Comparison of ENCODE assay signal across 1 cellular context in the genomic region with DNA sequence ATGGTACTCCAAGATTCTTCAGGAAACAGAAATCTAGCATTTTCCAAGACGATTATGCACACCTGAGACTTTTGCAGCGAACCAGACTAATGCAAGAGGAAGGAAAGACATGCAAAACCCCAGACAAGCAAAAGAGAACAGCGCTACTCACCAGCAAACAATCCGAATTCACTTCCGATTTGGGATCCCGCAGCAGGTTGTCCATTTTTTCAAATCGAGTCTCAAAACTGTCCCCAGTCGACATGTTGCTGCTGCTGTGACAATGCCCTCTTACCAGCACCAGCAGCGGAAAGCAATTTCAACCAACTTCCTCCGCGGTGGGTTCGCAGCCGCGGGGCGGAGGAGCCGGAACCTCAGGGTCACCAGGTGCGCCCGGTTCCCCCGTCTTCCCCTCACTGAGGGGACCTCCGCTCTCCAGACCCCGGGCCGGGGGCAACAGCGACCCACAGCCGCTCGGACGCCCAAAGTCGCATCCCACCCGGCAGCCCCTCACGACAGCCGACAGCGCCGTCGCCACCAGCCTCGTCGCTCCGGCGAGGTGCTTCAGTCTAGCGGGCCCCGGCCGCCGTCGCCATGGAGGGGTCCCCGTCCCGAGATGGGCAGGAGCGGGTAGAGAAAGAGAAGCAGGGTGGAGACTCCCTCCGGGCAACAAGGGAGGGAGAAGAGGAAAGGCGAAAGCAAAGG.
TF ChIP-seq lines count a peak whose summit lies in the region.

No MANE protein-coding gene starts in this region.

TF ChIP-seq in IMR-90, 13 proteins besides CTCF, POLR2A, EP300 and RAD21 (continued from another document):
- TF ChIP-seq, protein P1, sequence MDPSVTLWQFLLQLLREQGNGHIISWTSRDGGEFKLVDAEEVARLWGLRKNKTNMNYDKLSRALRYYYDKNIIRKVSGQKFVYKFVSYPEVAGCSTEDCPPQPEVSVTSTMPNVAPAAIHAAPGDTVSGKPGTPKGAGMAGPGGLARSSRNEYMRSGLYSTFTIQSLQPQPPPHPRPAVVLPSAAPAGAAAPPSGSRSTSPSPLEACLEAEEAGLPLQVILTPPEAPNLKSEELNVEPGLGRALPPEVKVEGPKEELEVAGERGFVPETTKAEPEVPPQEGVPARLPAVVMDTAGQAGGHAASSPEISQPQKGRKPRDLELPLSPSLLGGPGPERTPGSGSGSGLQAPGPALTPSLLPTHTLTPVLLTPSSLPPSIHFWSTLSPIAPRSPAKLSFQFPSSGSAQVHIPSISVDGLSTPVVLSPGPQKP (IDR thresholded peaks at IDR 0.05; ENCODE audit: borderline replicate concordance, low read depth, low read length): no peak
- TF ChIP-seq RFX5 (IDR thresholded peaks at IDR 0.05; ENCODE audit: low read depth, low read length) (no peak), MAFK (IDR thresholded peaks at IDR 0.05; ENCODE audit: low read depth, low read length) (no peak), MAZ (IDR thresholded peaks at IDR 0.05; ENCODE audit: borderline replicate concordance, low read depth, low read length) (no peak), FOS (IDR thresholded peaks at IDR 0.05; ENCODE audit: low read depth, low read length) (no peak), BHLHE40 (IDR thresholded peaks at IDR 0.05; ENCODE audit: low read depth, low read length) (no peak), CHD1 (IDR thresholded peaks at IDR 0.05; ENCODE audit: low read depth, low read length) (no peak)
- TF ChIP-seq, protein P2, sequence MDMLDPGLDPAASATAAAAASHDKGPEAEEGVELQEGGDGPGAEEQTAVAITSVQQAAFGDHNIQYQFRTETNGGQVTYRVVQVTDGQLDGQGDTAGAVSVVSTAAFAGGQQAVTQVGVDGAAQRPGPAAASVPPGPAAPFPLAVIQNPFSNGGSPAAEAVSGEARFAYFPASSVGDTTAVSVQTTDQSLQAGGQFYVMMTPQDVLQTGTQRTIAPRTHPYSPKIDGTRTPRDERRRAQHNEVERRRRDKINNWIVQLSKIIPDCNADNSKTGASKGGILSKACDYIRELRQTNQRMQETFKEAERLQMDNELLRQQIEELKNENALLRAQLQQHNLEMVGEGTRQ (IDR thresholded peaks at IDR 0.05; ENCODE audit: low read depth, low read length): no peak
